In the genomic region with DNA sequence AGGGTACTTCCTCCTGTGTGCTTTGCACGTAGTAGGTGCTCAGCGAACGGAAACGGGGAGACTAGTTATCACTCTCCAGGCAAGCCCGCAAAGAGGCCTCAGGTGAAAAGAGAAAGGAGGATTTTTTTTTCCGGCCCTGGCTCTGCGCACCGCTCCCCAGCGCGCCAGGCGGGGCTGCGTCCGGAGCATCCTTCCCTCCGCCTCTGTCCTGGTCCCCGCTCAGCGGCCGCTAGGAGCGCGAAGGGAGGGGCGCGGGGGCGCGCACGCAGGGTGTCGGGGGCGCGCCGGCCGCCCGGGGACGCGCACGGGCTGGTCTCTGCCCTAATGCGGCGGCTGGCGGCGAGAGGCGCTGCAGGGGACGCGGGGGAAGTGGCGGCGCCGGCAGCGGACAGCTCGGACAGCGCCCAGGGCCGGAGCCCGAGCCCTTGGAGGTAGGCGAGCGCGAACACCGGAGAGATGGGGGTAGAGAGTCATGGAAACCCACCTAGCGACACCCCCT, we compare ENCODE assay signal across 8 cellular contexts. TPM values are rescaled to one million over a fixed set of nuclear protein-coding genes. Genes with fewer than 3 reads are reported as not detected.
A peak's percentile ranks its signal among the peaks of the same experiment; 100 is the strongest.
DNase-seq lines count a peak whose midpoint lies in the region; ATAC-seq and TF ChIP-seq lines count a peak whose summit lies in the region.

No MANE protein-coding gene starts in this region.

- H3K9me3 ChIP-seq in fibroblast of lung (ENCODE audit: control insufficient read depth, insufficient read depth, low read depth, low read length) (no peaks in the 10 kb centered on the region), muscle layer of duodenum (ENCODE audit: control insufficient read depth in 1 of 2, low read length in 2 of 2) (no peaks in the 10 kb centered on the region), stomach smooth muscle (ENCODE audit: control insufficient read depth in 2 of 2, low read length in 2 of 2) (no peaks in the 10 kb centered on the region)

- ATAC-seq in GM18873 (IDR thresholded peaks at IDR 0.05; ENCODE audit: low FRiP score, unreplicated experiment) (no peak), GM19452 (IDR thresholded peaks at IDR 0.05; ENCODE audit: unreplicated experiment) (no peak)

- H3K79me2 ChIP-seq in fibroblast of lung (ENCODE audit: control insufficient read depth, insufficient read depth, low read length), result peaks cover 15% of the 10 kb centered on the region

- H3K4me3 ChIP-seq in fibroblast of lung (replicated peaks in 1 of 4; ENCODE audit: control extremely low read depth in 1 of 4, insufficient read depth in 1 of 4, low read depth in 3 of 4, low read length in 4 of 4) (peak overlapping the region in 3 of 4 experiments; percentile 51 to 72 (median 67)), muscle layer of duodenum (ENCODE audit: low read depth in 1 of 2, low read length in 2 of 2) (peak overlapping the region; percentile 65 to 71), stomach smooth muscle (ENCODE audit: low read length in 2 of 2) (peak overlapping the region; percentile 74 to 88)

- H2AFZ ChIP-seq in fibroblast of lung (ENCODE audit: low read length), result peak overlapping the region; percentile 81

- TF ChIP-seq CTCF in fibroblast of lung (conservative IDR thresholded peaks at IDR 0.05 in 1 of 2, IDR thresholded peaks at IDR 0.05 in 1 of 2; ENCODE audit: low read depth in 1 of 2, low read length in 2 of 2), result no peak

- H3K4me1 ChIP-seq in fibroblast of lung (ENCODE audit: control insufficient read depth, extremely low read depth, insufficient read depth, low read length) (peaks cover 5% of the 10 kb centered on the region), muscle layer of duodenum (ENCODE audit: control insufficient read depth in 1 of 2, insufficient read depth in 2 of 2, low read length in 2 of 2) (peaks cover 0 to 27% of the 10 kb centered on the region in 2 donors), stomach smooth muscle (ENCODE audit: control insufficient read depth, insufficient read depth, low read length) (peaks cover 45% of the 10 kb centered on the region)

- peak; percentile 83 for DNase-seq in DMS53 treated with DMSO at 0.1 percent for 48 hours (lab: John Stamatoyannopoulos, UW; ENCODE audit: unreplicated experiment)
- peak; percentile 58 for DNase-seq in NCI-H146 treated with DMSO at 0.1 percent for 48 hours (lab: John Stamatoyannopoulos, UW; ENCODE audit: unreplicated experiment)
- peak in 2 of 3 experiments; percentile 16 to 22 for DNase-seq in activated CD8-positive, alpha-beta memory T cell treated with anti-CD3 and anti-CD28 coated beads for 48 hours (ENCODE audit: low read depth in 2 of 3, low spot score in 2 of 3)
- DNase-seq in fibroblast of lung (ENCODE audit: low read depth in 2 of 2), result peak in 1 of 2 donors; percentile 67

- H3K36me3 ChIP-seq in fibroblast of lung (ENCODE audit: control insufficient read depth, insufficient read depth, low read length) (no peaks in the 10 kb centered on the region), muscle layer of duodenum (ENCODE audit: control insufficient read depth in 1 of 2, insufficient read depth in 2 of 2, low read length in 2 of 2) (no peaks in the 10 kb centered on the region), stomach smooth muscle (ENCODE audit: control insufficient read depth in 2 of 2, insufficient read depth in 2 of 2, low read length in 2 of 2) (no peaks in the 10 kb centered on the region)

- H3K27ac ChIP-seq in fibroblast of lung (ENCODE audit: insufficient read depth, low read length) (peak overlapping the region; percentile 62), muscle layer of duodenum (ENCODE audit: low read length) (no peak overlapping the region), stomach smooth muscle (ENCODE audit: low read length) (peak overlapping the region; percentile 60)

- H3K9ac ChIP-seq in fibroblast of lung (ENCODE audit: insufficient read depth, low read length) (peak overlapping the region; percentile 21), stomach smooth muscle (ENCODE audit: low read length in 2 of 2) (peak overlapping the region; percentile 70 to 71)

- peak overlapping the region; percentile 84 for H3K4me2 ChIP-seq in fibroblast of lung (ENCODE audit: extremely low read depth, insufficient read depth, low read length)

- H3K27me3 ChIP-seq in fibroblast of lung (ENCODE audit: control insufficient read depth, insufficient read depth, low read length) (no peaks in the 10 kb centered on the region), muscle layer of duodenum (ENCODE audit: low read depth, low read length) (no peaks in the 10 kb centered on the region), stomach smooth muscle (ENCODE audit: control insufficient read depth in 1 of 2, insufficient read depth in 2 of 2, low read length in 2 of 2) (no peaks in the 10 kb centered on the region)

- no peaks in the 10 kb centered on the region for H4K20me1 ChIP-seq in fibroblast of lung (ENCODE audit: control insufficient read depth, extremely low read depth, insufficient read depth, low read length)

RNA-seq across cellular contexts. Expression of gene NFASC, which starts 42.3 kb away (rescaled TPM):
- total RNA-seq in fibroblast of lung, result 16.2 and 16.5 TPM in 2 replicates
- 13.4 and 24.8 TPM in 2 replicates for polyA plus RNA-seq in fibroblast of lung
- polyA plus RNA-seq in fibroblast of lung (2012), result 15.1 and 23.1 TPM in 2 replicates
- 25.0 and 59.2 TPM in 2 replicates for polyA minus RNA-seq in fibroblast of lung (ENCODE audit: low replicate concordance)
